22 cellular contexts compared by ENCODE assay signal in the genomic region with DNA sequence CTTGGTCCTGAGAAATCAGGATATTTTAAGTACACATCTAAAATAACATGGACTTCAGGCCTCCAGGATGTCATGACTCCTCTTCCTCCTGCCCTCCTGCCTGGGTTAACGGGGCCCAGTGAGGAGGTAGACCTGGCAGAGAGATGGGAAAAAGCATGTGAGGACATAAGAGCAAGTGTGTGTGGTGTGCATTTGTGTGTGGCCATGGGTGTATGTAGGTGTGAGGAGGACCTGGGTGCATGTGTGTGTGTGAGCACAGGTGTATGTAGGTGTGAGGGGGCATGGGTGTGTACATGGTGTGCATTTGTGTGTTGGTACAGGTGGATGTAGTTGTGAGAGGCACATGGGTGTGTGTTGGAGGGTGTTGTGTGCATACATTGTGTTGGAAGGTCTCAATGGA.
"Had no signal": no experiment of that assay in that cellular context is flagged by ENCODE, and none has a peak within 500 bp of the region (broad histone marks: within the 10 kb centered on the region; RNA-seq: fewer than 3 reads in every experiment).

No MANE protein-coding gene starts in this region.

- FAIRE-seq: endothelial cell of umbilical vein had no signal

- H3K9me3 ChIP-seq: heart left ventricle, psoas muscle, right lobe of liver, testis, tibial nerve had no signal

- H3K27me3 ChIP-seq: heart left ventricle, right lobe of liver, testis, tibial nerve had no signal

- ATAC-seq: heart left ventricle; left colon; left ventricle myocardium superior; psoas muscle; right lobe of liver; stimulated activated naive B cell treated with anti-CD40 and anti-IgM and Interleukin-4, amounts not matched to agents 10 μg/mL and 1 μg/mL and 100 μg/mL, for 72 hours; stimulated activated naive CD8-positive, alpha-beta T cell treated with anti-CD3 and anti-CD28 coated beads, Interleukin-15, amount 100 ng/mL, for 72 hours had no signal

- H3K4me1 ChIP-seq: right lobe of liver, testis, tibial nerve had no signal

- H3K4me3 ChIP-seq: coronary artery, heart left ventricle, lung, psoas muscle, right lobe of liver, testis, tibial nerve had no signal

- H3K27ac ChIP-seq: coronary artery, heart left ventricle, psoas muscle, right lobe of liver, testis, tibial nerve had no signal

- DNase-seq: effector CD4-positive, alpha-beta T cell; endodermal cell; erythroblast; foreskin melanocyte; heart left ventricle; hippocampal formation; left colon; left ventricle myocardium superior; mesenchymal stem cell; naive B cell; psoas muscle; retina; stimulated activated CD4-positive, alpha-beta T cell treated with anti-CD3 and anti-CD28 coated beads, Interleukin-2, amount 100 ng/mL, for 24 hours; stimulated activated CD4-positive, alpha-beta T cell treated with anti-CD3 and anti-CD28 coated beads, Interleukin-4, amount 100 ng/mL, for 4 hours; stimulated activated naive B cell treated with anti-CD40 and anti-IgM and Interleukin-4, amounts not matched to agents 10 μg/mL and 1 μg/mL and 100 μg/mL, for 72 hours; stimulated activated naive CD8-positive, alpha-beta T cell treated with anti-CD3 and anti-CD28 coated beads, Interleukin-15, amount 100 ng/mL, for 72 hours; testis had no signal

- H3K36me3 ChIP-seq: heart left ventricle, right lobe of liver, tibial nerve had no signal
